ENCODE assay signal across 16 cellular contexts in genomic region chr6:13527669-13528051, GRCh38. TPM values are rescaled to one million over a fixed set of nuclear protein-coding genes. Genes with fewer than 3 reads are reported as not detected.
DNase-seq lines count a peak whose midpoint lies in the region; ATAC-seq and TF ChIP-seq lines count a peak whose summit lies in the region.
"Had no signal": no experiment of that assay in that cellular context is flagged by ENCODE, and none has a peak within 500 bp of the region (broad histone marks: within the 10 kb centered on the region; RNA-seq: fewer than 3 reads in every experiment).

No MANE protein-coding gene starts in this region.

- H3K9me3 Mint-ChIP-seq in CD8-positive, alpha-beta T cell, result no peaks in the 10 kb centered on the region
- no peaks in the 10 kb centered on the region for H3K9me3 Mint-ChIP-seq in activated CD4-positive, alpha-beta memory T cell treated with anti-CD3 and anti-CD28 coated beads, Interleukin-2, amount 10 ng/mL, durations not matched to agents 7 days and 5 days

- DNase-seq in CD8-positive, alpha-beta T cell, result no peak
- DNase-seq in Kasumi-1 (lab: John Stamatoyannopoulos, UW) (peak; percentile 15 to 24), dermis blood vessel endothelial cell (peak; percentile 21), spleen (no peak)
- DNase-seq in activated CD4-positive, alpha-beta memory T cell treated with anti-CD3 and anti-CD28 coated beads, Interleukin-2, amount 10 ng/mL, durations not matched to agents 7 days and 5 days, result no peak
- DNase-seq: activated gamma-delta T cell treated with Interleukin-2 at 50 U/mL for 16 hours, aorta, DMS79 treated with DMSO at 0.1 percent for 48 hours, midbrain, NCI-H2029 treated with DMSO at 0.1 percent for 48 hours, NCI-H526, ovary, small intestine had no signal

- POLR2A ChIA-PET in CD8-positive, alpha-beta T cell (lab: Charles Lee), result no interaction called here
- POLR2A ChIA-PET in activated CD4-positive, alpha-beta memory T cell treated with anti-CD3 and anti-CD28 coated beads, Interleukin-2, amount 10 ng/mL, durations not matched to agents 7 days and 5 days (lab: Charles Lee), result interaction anchor here (0.6 kb wide), 1 partner anchor 168 kb away, joined by 3 read pairs; no protein-coding TSS in a partner anchor

- no peak overlapping the region for H3K4me3 Mint-ChIP-seq in CD8-positive, alpha-beta T cell
- no peak overlapping the region for H3K4me3 Mint-ChIP-seq in activated CD4-positive, alpha-beta memory T cell treated with anti-CD3 and anti-CD28 coated beads, Interleukin-2, amount 10 ng/mL, durations not matched to agents 7 days and 5 days

- no peaks in the 10 kb centered on the region for H3K36me3 ChIP-seq in CD8-positive, alpha-beta T cell (ENCODE audit: insufficient read depth, low read length)
- H3K36me3 ChIP-seq in spleen, result no peaks in the 10 kb centered on the region
- H3K36me3 ChIP-seq: ovary had no signal

- no peak overlapping the region for H3K27ac ChIP-seq in CD8-positive, alpha-beta T cell (ENCODE audit: low read depth, low read length)
- H3K27ac ChIP-seq in spleen, result peak overlapping the region; percentile 82 to 95 (median 88)
- H3K27ac ChIP-seq: ovary had no signal

- no peaks in the 10 kb centered on the region for H3K27me3 ChIP-seq in CD8-positive, alpha-beta T cell (ENCODE audit: insufficient read depth, low read length)
- H3K27me3 ChIP-seq in spleen (replicated peaks in 1 of 7), result no peaks in the 10 kb centered on the region
- H3K27me3 ChIP-seq: ovary had no signal

- no peaks in the 10 kb centered on the region for H3K27me3 Mint-ChIP-seq in CD8-positive, alpha-beta T cell (ENCODE audit: low read depth)
- peaks cover 3% of the 10 kb centered on the region for H3K27me3 Mint-ChIP-seq in activated CD4-positive, alpha-beta memory T cell treated with anti-CD3 and anti-CD28 coated beads, Interleukin-2, amount 10 ng/mL, durations not matched to agents 7 days and 5 days

- no peak overlapping the region for H3K4me3 ChIP-seq in CD8-positive, alpha-beta T cell (ENCODE audit: low read depth, low read length)
- H3K4me3 ChIP-seq in spleen, result no peak overlapping the region
- H3K4me3 ChIP-seq: ovary had no signal

- intact Hi-C loops in CD8-positive, alpha-beta T cell (cut with DNase I, micrococcal nuclease), result loop anchor here in 1 of 2 experiments (2.0 kb wide), 3 partner anchors 41 to 191 kb away; partner anchors contain the start of genes GFOD1 and SIRT5
- intact Hi-C loops in spleen (cut with DNase I; ENCODE audit: low total_unique reads), result no loop called here

- no peak for ATAC-seq in CD8-positive, alpha-beta T cell
- ATAC-seq in GM18498 (IDR thresholded peaks at IDR 0.05; ENCODE audit: unreplicated experiment) (no peak), GM21786 (IDR thresholded peaks at IDR 0.05; ENCODE audit: unreplicated experiment) (no peak)
- ATAC-seq: Panc1 had no signal

- CTCF ChIA-PET in CD8-positive, alpha-beta T cell (lab: Charles Lee), result interaction anchor here (1.1 to 2.4 kb wide), 3 partner anchors 9 to 101 kb away, joined by 3 to 7 read pairs (median 4); no protein-coding TSS in a partner anchor
- CTCF ChIA-PET in activated CD4-positive, alpha-beta memory T cell treated with anti-CD3 and anti-CD28 coated beads, Interleukin-2, amount 10 ng/mL, durations not matched to agents 7 days and 5 days (lab: Charles Lee), result no interaction called here

- TF ChIP-seq CTCF in CD8-positive, alpha-beta T cell (IDR thresholded peaks at IDR 0.05), result no peak
- no peak for TF ChIP-seq CTCF in spleen (IDR thresholded peaks at IDR 0.05 in 8 of 11, conservative IDR thresholded peaks at IDR 0.05 in 3 of 11)

- H3K4me1 ChIP-seq in CD8-positive, alpha-beta T cell (ENCODE audit: insufficient read depth, low read length), result peaks cover 16% of the 10 kb centered on the region
- peaks cover 14 to 64% (median 46%) of the 10 kb centered on the region in 6 donors for H3K4me1 ChIP-seq in spleen

- H3K4me1 Mint-ChIP-seq in CD8-positive, alpha-beta T cell (ENCODE audit: low read depth), result peaks cover 20% of the 10 kb centered on the region
- peaks cover 5% of the 10 kb centered on the region for H3K4me1 Mint-ChIP-seq in activated CD4-positive, alpha-beta memory T cell treated with anti-CD3 and anti-CD28 coated beads, Interleukin-2, amount 10 ng/mL, durations not matched to agents 7 days and 5 days

- peak overlapping the region; percentile 23 for H3K27ac Mint-ChIP-seq in CD8-positive, alpha-beta T cell
- H3K27ac Mint-ChIP-seq in activated CD4-positive, alpha-beta memory T cell treated with anti-CD3 and anti-CD28 coated beads, Interleukin-2, amount 10 ng/mL, durations not matched to agents 7 days and 5 days, result no peak overlapping the region

- no peaks in the 10 kb centered on the region for H3K9me3 ChIP-seq in CD8-positive, alpha-beta T cell (ENCODE audit: low read length)
- no peaks in the 10 kb centered on the region for H3K9me3 ChIP-seq in spleen
- H3K9me3 ChIP-seq: ovary had no signal

- H3K36me3 Mint-ChIP-seq in CD8-positive, alpha-beta T cell, result no peaks in the 10 kb centered on the region
- no peaks in the 10 kb centered on the region for H3K36me3 Mint-ChIP-seq in activated CD4-positive, alpha-beta memory T cell treated with anti-CD3 and anti-CD28 coated beads, Interleukin-2, amount 10 ng/mL, durations not matched to agents 7 days and 5 days (ENCODE audit: low read depth)

- WGBS in spleen, 5 donors, result 64 to 73% (median 70%) methylated on average over 4 of the region's 4 CpGs

- no peak for TF ChIP-seq POLR2A in spleen (IDR thresholded peaks at IDR 0.05)

RNA-seq across cellular contexts. Expression of gene GFOD1, which starts 40.3 kb away (rescaled TPM):
- total RNA-seq in CD8-positive, alpha-beta T cell, result 1 to 10 TPM; 5.6 to 7.6 TPM
- total RNA-seq in dermis blood vessel endothelial cell (40.1 and 41.7 TPM in 2 replicates), spleen (10 to 100 TPM; 16.0 to 54.0 (median 37.4) TPM)
- polyA plus RNA-seq in spleen, result 1 to 10 TPM; 3.4 to 8.2 (median 4.2) TPM
- 1 to 10 TPM; 3.0 TPM for total RNA-seq in activated CD4-positive, alpha-beta memory T cell treated with anti-CD3 and anti-CD28 coated beads, Interleukin-2, amount 10 ng/mL, durations not matched to agents 7 days and 5 days

RNA-seq across cellular contexts. Expression of gene SIRT5, which starts 46.7 kb away (rescaled TPM):
- total RNA-seq in CD8-positive, alpha-beta T cell, result 10 to 100 TPM; 10.6 to 12.7 TPM
- total RNA-seq in dermis blood vessel endothelial cell (9.7 and 10.6 TPM in 2 replicates), spleen (10 to 100 TPM; 11.0 to 23.7 (median 18.0) TPM)
- polyA plus RNA-seq in spleen, result 10 to 100 TPM in 1 of 3 donors, 1 to 10 TPM in 2; 8.2 to 10.8 (median 9.1) TPM
- 10 to 100 TPM; 10.0 to 10.5 TPM for total RNA-seq in activated CD4-positive, alpha-beta memory T cell treated with anti-CD3 and anti-CD28 coated beads, Interleukin-2, amount 10 ng/mL, durations not matched to agents 7 days and 5 days

Comparison
In these comparisons a context has a peak if more than half of its experiments do, and no peak if none do; other contexts are left out.
1. DNase-seq: peak in Kasumi-1 (2 of 2) and dermis blood vessel endothelial cell (single experiment); none in CD8-positive, alpha-beta T cell (0 of 7), spleen (single experiment) and activated CD4-positive, alpha-beta memory T cell treated with anti-CD3 and anti-CD28 coated beads, Interleukin-2, amount 10 ng/mL, durations not matched to agents 7 days and 5 days (single experiment).